11 cellular contexts compared by ENCODE assay signal in the genomic region with DNA sequence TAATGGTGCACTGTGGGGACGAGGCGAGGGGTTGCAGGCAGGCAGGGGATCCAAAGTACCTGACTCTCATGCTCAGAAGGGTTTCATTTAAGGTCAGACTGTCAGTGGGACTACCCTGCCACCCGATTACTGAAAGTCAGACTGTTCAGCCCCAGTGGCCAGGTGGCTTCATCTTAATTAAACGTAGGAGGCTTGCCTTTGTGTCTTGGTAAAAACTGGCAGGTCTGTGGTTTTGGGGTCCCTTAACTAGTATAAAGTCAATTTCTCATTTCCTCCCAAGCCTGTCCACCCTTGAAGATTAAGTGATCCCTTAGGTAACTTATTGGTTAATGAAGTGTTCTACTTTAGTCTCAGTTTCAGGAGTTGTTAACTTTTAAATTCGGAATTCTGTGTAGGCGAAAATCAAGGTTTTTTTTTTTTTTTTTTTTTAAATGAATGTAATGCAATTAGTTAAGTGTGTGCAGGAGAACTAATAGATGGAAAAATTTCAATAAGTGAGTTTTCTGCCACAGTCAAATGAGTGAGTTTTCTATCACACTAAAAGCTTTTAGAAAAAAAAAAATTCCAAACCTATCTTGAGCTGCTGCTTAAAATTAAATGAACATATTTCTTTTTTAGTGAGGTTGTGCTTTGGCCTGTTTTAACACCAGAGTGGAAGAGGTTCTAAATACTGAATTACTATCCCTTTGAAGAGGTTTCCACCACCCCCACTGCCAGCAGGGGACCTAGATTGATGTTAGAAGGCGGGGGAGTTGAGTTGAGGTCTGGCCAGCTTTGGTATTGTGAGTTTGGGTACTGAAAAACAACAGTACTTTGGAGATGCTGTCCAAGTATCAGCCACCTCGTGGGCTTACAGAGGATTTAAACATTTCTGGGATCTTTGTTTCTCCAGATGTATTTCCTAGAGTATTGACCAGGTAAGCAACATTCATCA. TPM values are rescaled to one million over a fixed set of nuclear protein-coding genes. Genes with fewer than 3 reads are reported as not detected.
A peak's percentile ranks its signal among the peaks of the same experiment; 100 is the strongest.
DNase-seq lines count a peak whose midpoint lies in the region; ATAC-seq, FAIRE-seq and TF ChIP-seq lines count a peak whose summit lies in the region.
"Had no signal": no experiment of that assay in that cellular context is flagged by ENCODE, and none has a peak within 500 bp of the region (broad histone marks: within the 10 kb centered on the region; RNA-seq: fewer than 3 reads in every experiment).

No MANE protein-coding gene starts in this region.

- H3K27me3 Mint-ChIP-seq in stimulated activated memory B cell treated with anti-CD40 and anti-IgM and Interleukin-4, amounts not matched to agents 10 μg/mL and 1 μg/mL and 100 μg/mL, for 72 hours = no peaks in the 10 kb centered on the region
- H3K27me3 Mint-ChIP-seq: activated CD4-positive, alpha-beta T cell treated with anti-CD3 and anti-CD28 coated beads for 36 hours had no signal

- H3K36me3 ChIP-seq in kidney (ENCODE audit: control insufficient read depth in 1 of 2, insufficient read depth in 2 of 2, low read length in 2 of 2) = peaks cover 0 to 7% of the 10 kb centered on the region in 2 donors

- no peaks in the 10 kb centered on the region for H3K9me3 ChIP-seq in kidney (ENCODE audit: control insufficient read depth in 1 of 2, low read length in 2 of 2)

- no peak overlapping the region for H3K9ac ChIP-seq in kidney (ENCODE audit: low read length in 2 of 2)

- H3K4me1 Mint-ChIP-seq in stimulated activated memory B cell treated with anti-CD40 and anti-IgM and Interleukin-4, amounts not matched to agents 10 μg/mL and 1 μg/mL and 100 μg/mL, for 72 hours = peaks cover 96% of the 10 kb centered on the region

- ATAC-seq in GM19025 (IDR thresholded peaks at IDR 0.05; ENCODE audit: low read depth, unreplicated experiment) (peak; percentile 71), HG02588 (IDR thresholded peaks at IDR 0.05; ENCODE audit: unreplicated experiment) (peak; percentile 63), HG03571 (IDR thresholded peaks at IDR 0.05; ENCODE audit: unreplicated experiment) (peak; percentile 75)
- peak; percentile 81 for ATAC-seq in stimulated activated memory B cell treated with anti-CD40 and anti-IgM and Interleukin-4, amounts not matched to agents 10 μg/mL and 1 μg/mL and 100 μg/mL, for 72 hours
- ATAC-seq: activated CD4-positive, alpha-beta T cell treated with anti-CD3 and anti-CD28 coated beads for 36 hours had no signal

- no peak overlapping the region for H3K4me3 ChIP-seq in kidney (ENCODE audit: low read length in 2 of 2)

- no peak for FAIRE-seq in kidney (lab: Jason Lieb, UNC)

- H3K4me1 ChIP-seq in kidney (ENCODE audit: control insufficient read depth in 1 of 2, insufficient read depth in 1 of 2, low read depth in 1 of 2, low read length in 2 of 2) = peaks cover 18% of the 10 kb centered on the region in 2 donors

- DNase-seq in kidney (no peak), T1000 (lab: John Stamatoyannopoulos, UW) (no peak), GDM1 (lab: John Stamatoyannopoulos, UW) (no peak), amniotic stem cell (lab: John Stamatoyannopoulos, UW) (no peak)
- DNase-seq: activated CD4-positive, alpha-beta T cell treated with anti-CD3 and anti-CD28 coated beads for 36 hours; cerebellar nuclear complex; NCI-H2227 treated with DMSO at 0.1 percent for 48 hours had no signal

- H3K36me3 Mint-ChIP-seq in stimulated activated memory B cell treated with anti-CD40 and anti-IgM and Interleukin-4, amounts not matched to agents 10 μg/mL and 1 μg/mL and 100 μg/mL, for 72 hours = peaks cover 25% of the 10 kb centered on the region

- intact Hi-C loops in kidney (cut with DNase I) = no loop called here

- TF ChIP-seq CTCF in kidney (IDR thresholded peaks at IDR 0.05; ENCODE audit: borderline replicate concordance, extremely low read depth, insufficient read depth) = no peak

- H3K27ac ChIP-seq in kidney (ENCODE audit: low read depth in 2 of 2, low read length in 2 of 2) = no peak overlapping the region

- H3K9me3 Mint-ChIP-seq in stimulated activated memory B cell treated with anti-CD40 and anti-IgM and Interleukin-4, amounts not matched to agents 10 μg/mL and 1 μg/mL and 100 μg/mL, for 72 hours = no peaks in the 10 kb centered on the region

- peak overlapping the region; percentile 65 for H3K4me3 Mint-ChIP-seq in stimulated activated memory B cell treated with anti-CD40 and anti-IgM and Interleukin-4, amounts not matched to agents 10 μg/mL and 1 μg/mL and 100 μg/mL, for 72 hours
- H3K4me3 Mint-ChIP-seq: activated CD4-positive, alpha-beta T cell treated with anti-CD3 and anti-CD28 coated beads for 36 hours had no signal

- H3K27ac Mint-ChIP-seq in stimulated activated memory B cell treated with anti-CD40 and anti-IgM and Interleukin-4, amounts not matched to agents 10 μg/mL and 1 μg/mL and 100 μg/mL, for 72 hours = peak overlapping the region; percentile 89
- H3K27ac Mint-ChIP-seq: activated CD4-positive, alpha-beta T cell treated with anti-CD3 and anti-CD28 coated beads for 36 hours had no signal

RNA-seq across cellular contexts. Expression of gene ITPR1, which starts 15.2 kb away (rescaled TPM):
- 81.2 TPM for total RNA-seq in kidney
- polyA plus RNA-seq in kidney (ENCODE audit: insufficient read depth, low read depth, low replicate concordance) = 30.2 TPM

RNA-seq across cellular contexts. Expression of gene SUMF1, which starts 41.2 kb away (rescaled TPM):
- total RNA-seq in kidney = 50.1 TPM
- 50.6 TPM for polyA plus RNA-seq in kidney (ENCODE audit: insufficient read depth, low read depth, low replicate concordance)
